In the genomic region with DNA sequence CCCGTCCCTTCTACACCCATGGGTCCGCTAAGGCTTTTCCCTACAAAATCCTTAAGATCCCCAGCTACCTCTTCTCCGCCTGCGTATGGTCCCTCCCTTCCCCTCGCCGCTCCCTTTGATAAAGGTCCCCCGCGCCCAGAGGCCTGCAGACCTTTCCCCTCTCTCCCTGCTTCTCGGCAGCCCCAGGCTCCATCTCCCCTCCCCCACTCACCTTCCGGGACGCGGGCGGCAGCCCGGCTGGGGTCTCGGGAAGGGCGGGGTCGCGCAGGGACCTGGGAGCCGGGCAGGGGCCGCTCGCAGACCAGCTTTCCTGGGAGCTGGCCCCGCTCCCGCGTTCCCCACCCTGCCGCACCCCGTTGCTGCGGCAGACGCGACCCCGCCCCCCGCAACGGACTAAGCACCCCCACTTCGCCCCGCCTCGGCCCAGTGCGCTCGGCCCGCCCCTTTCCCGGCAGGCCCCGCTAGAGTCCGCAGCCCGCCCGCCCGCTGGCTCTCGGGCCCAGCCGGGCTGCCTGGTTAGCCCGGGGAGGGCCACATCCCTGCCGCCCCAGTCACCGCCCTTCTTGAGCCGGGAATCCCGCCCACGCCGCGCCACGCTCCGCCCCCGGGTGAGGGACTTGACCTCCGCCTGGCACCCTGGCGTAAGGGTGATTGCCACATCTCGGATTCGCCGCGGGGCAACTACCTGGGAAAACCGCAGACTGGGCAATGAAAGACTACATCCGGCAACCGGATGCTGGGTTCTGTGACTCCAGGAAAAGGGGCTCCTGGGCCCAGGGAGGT, we compare ENCODE assay signal across 8 cellular contexts. TPM values are rescaled to one million over a fixed set of nuclear protein-coding genes. Genes with fewer than 3 reads are reported as not detected.
DNase-seq lines count a peak whose midpoint lies in the region; ATAC-seq and TF ChIP-seq lines count a peak whose summit lies in the region.

Gene FLOT1, minus strand, starts transcription at position 372 of the 783 bp plus-strand sequence. CDS start 498 bp downstream, outside the sequence.

- peak within 1 kb of the TSS; percentile 98 to 99 for H3K27ac ChIP-seq in coronary artery

- no peak for TF ChIP-seq CTCF in AG09319 (IDR thresholded peaks at IDR 0.05; ENCODE audit: low read depth, low read length)
- TF ChIP-seq CTCF in coronary artery (IDR thresholded peaks at IDR 0.05) = no peak

- ATAC-seq in GM19035 (IDR thresholded peaks at IDR 0.05; ENCODE audit: unreplicated experiment) (peak; percentile 70), HG03354 (IDR thresholded peaks at IDR 0.05; ENCODE audit: poor library complexity, severe bottlenecking, unreplicated experiment) (peak; percentile 67)

- intact Hi-C loops in activated CD4-positive, alpha-beta T cell treated with anti-CD3 and anti-CD28 coated beads, Interleukin-2, amount 10 ng/mL, durations not matched to agents 24 days and 14 days (cut with micrococcal nuclease) = loop anchor here (1.0 to 5.0 kb wide), 7 partner anchors 8 to 345 kb away; partner anchors contain the start of genes MDC1, MRPS18B and PPP1R10

- peak within 1 kb of the TSS; percentile 93 for H3K4me3 ChIP-seq in coronary artery

- H3K27me3 Mint-ChIP-seq in activated CD4-positive, alpha-beta T cell treated with anti-CD3 and anti-CD28 coated beads, Interleukin-2, amount 10 ng/mL, durations not matched to agents 24 days and 14 days = no peaks in the 10 kb centered on the region

- H3K36me3 Mint-ChIP-seq in activated CD4-positive, alpha-beta T cell treated with anti-CD3 and anti-CD28 coated beads, Interleukin-2, amount 10 ng/mL, durations not matched to agents 24 days and 14 days (ENCODE audit: low read depth) = peaks cover 64% of the 10 kb centered on the region

- H3K9me3 Mint-ChIP-seq in activated CD4-positive, alpha-beta T cell treated with anti-CD3 and anti-CD28 coated beads, Interleukin-2, amount 10 ng/mL, durations not matched to agents 24 days and 14 days = no peaks in the 10 kb centered on the region

- peak within 1 kb of the TSS; percentile 94 for H3K27ac Mint-ChIP-seq in activated CD4-positive, alpha-beta T cell treated with anti-CD3 and anti-CD28 coated beads, Interleukin-2, amount 10 ng/mL, durations not matched to agents 24 days and 14 days

- DNase-seq in AG09319 (ENCODE audit: extremely low read depth, low read depth) (peak; percentile 98), NCI-H526 (lab: John Stamatoyannopoulos, UW) (peak; percentile 76 to 95), coronary artery (ENCODE audit: low spot score) (peak; percentile 99), left kidney (ENCODE audit: low read depth, low spot score) (peak; percentile 95)
- peak; percentile 98 for DNase-seq in activated CD4-positive, alpha-beta T cell treated with anti-CD3 and anti-CD28 coated beads, Interleukin-2, amount 10 ng/mL, durations not matched to agents 24 days and 14 days
- DNase-seq in stimulated activated CD4-positive, alpha-beta T cell treated with anti-CD3 and anti-CD28 coated beads, Interleukin-1b, Interleukin-23, amount 100 ng/mL, for 48 hours = peak; percentile 97

- peaks cover 60% of the 10 kb centered on the region for H3K4me1 Mint-ChIP-seq in activated CD4-positive, alpha-beta T cell treated with anti-CD3 and anti-CD28 coated beads, Interleukin-2, amount 10 ng/mL, durations not matched to agents 24 days and 14 days

- H3K4me3 Mint-ChIP-seq in activated CD4-positive, alpha-beta T cell treated with anti-CD3 and anti-CD28 coated beads, Interleukin-2, amount 10 ng/mL, durations not matched to agents 24 days and 14 days = peak within 1 kb of the TSS; percentile 98

RNA-seq across cellular contexts. Expression of gene FLOT1, which starts in this region (rescaled TPM):
- total RNA-seq in activated CD4-positive, alpha-beta T cell treated with anti-CD3 and anti-CD28 coated beads, Interleukin-2, amount 10 ng/mL, durations not matched to agents 24 days and 14 days = 239 and 260 TPM in 2 replicates

Comparison
In these comparisons a context has a peak if more than half of its experiments do, and no peak if none do; other contexts are left out.
1. Peak in every context shown above with its lines: DNase-seq, ATAC-seq, H3K4me3 ChIP-seq and H3K27ac ChIP-seq.